1 cellular context compared by ENCODE assay signal in the genomic region with DNA sequence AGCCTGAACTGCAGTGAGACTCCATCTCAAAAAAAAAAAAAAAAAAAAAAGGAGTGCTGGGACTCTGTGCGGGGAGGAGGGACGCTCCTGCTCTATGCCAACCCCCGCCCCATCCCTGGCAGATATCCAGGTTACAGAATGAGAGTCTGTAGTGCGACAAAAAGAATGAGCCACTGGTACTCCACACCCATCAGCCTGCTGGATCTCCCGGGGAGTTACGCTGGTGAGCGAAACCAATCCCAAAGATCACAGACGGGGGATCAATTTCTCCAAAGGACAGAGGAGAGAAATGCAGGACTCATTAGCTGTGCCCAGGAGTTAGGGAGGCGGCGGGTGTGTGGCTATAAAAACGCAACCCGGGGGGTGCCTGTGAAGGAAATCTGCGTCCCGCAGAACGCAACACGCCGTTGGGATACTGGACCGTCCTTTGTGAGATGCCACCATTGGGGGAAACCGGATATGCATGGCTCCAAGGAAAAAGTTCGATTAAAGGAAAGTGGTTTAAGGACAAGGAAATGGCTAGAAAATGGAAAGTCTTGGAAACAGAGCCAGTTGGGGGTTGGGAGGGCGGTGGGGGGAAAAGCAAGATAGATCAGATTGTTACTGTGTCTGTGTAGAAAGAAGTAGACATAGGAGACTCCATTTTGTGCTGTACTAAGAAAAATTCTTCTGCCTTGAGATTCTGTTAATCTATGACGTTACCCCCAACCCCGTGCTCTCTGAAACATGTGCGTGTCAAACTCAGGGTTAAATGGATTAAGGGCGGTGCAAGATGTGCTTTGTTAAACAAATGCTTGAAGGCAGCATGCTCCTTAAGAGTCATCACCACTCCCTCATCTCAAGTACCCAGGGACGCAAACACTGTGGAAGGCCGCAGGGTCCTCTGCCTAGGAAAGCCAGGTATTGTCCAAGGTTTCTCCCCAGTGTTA.
TF ChIP-seq lines count a peak whose summit lies in the region.

No MANE protein-coding gene starts in this region.

TF ChIP-seq in HepG2, 621 proteins besides CTCF, POLR2A, EP300 and RAD21:
- TF ChIP-seq CHD4 (IDR thresholded peaks at IDR 0.05; ENCODE audit: borderline replicate concordance, low read length) (0 out of 2 replicates have a peak, but pooled peaks have one; percentile 71), ZNF350 (CRISPR knock-in tag; IDR thresholded peaks at IDR 0.05; ENCODE audit: borderline replicate concordance, low read depth) (0 out of 2 replicates have a peak, but pooled peaks have one; percentile 1), ZNF652 (CRISPR knock-in tag; IDR thresholded peaks at IDR 0.05; ENCODE audit: borderline replicate concordance, low read depth) (peak; percentile 43; the same call in 1 of the 2 replicates), ZNF563 (CRISPR knock-in tag; IDR thresholded peaks at IDR 0.05) (0 out of 2 replicates have a peak, but pooled peaks have one; percentile 5), EHMT2 (IDR thresholded peaks at IDR 0.05; ENCODE audit: borderline replicate concordance, low read depth, low read length) (peak; percentile 81; the same call in 1 of the 2 replicates)
- TF ChIP-seq, protein P1, sequence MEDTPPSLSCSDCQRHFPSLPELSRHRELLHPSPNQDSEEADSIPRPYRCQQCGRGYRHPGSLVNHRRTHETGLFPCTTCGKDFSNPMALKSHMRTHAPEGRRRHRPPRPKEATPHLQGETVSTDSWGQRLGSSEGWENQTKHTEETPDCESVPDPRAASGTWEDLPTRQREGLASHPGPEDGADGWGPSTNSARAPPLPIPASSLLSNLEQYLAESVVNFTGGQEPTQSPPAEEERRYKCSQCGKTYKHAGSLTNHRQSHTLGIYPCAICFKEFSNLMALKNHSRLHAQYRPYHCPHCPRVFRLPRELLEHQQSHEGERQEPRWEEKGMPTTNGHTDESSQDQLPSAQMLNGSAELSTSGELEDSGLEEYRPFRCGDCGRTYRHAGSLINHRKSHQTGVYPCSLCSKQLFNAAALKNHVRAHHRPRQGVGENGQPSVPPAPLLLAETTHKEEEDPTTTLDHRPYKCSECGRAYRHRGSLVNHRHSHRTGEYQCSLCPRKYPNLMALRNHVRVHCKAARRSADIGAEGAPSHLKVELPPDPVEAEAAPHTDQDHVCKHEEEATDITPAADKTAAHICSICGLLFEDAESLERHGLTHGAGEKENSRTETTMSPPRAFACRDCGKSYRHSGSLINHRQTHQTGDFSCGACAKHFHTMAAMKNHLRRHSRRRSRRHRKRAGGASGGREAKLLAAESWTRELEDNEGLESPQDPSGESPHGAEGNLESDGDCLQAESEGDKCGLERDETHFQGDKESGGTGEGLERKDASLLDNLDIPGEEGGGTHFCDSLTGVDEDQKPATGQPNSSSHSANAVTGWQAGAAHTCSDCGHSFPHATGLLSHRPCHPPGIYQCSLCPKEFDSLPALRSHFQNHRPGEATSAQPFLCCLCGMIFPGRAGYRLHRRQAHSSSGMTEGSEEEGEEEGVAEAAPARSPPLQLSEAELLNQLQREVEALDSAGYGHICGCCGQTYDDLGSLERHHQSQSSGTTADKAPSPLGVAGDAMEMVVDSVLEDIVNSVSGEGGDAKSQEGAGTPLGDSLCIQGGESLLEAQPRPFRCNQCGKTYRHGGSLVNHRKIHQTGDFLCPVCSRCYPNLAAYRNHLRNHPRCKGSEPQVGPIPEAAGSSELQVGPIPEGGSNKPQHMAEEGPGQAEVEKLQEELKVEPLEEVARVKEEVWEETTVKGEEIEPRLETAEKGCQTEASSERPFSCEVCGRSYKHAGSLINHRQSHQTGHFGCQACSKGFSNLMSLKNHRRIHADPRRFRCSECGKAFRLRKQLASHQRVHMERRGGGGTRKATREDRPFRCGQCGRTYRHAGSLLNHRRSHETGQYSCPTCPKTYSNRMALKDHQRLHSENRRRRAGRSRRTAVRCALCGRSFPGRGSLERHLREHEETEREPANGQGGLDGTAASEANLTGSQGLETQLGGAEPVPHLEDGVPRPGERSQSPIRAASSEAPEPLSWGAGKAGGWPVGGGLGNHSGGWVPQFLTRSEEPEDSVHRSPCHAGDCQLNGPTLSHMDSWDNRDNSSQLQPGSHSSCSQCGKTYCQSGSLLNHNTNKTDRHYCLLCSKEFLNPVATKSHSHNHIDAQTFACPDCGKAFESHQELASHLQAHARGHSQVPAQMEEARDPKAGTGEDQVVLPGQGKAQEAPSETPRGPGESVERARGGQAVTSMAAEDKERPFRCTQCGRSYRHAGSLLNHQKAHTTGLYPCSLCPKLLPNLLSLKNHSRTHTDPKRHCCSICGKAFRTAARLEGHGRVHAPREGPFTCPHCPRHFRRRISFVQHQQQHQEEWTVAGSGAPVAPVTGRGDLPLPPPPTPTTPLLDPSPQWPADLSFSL (CRISPR knock-in tag; IDR thresholded peaks at IDR 0.05): 0 out of 2 replicates have a peak, but pooled peaks have one; percentile 19
